In genomic region chr7:134755422-134756022, GRCh38 we compare ENCODE assay signal across 8 cellular contexts. TPM values are rescaled to one million over a fixed set of nuclear protein-coding genes. Genes with fewer than 3 reads are reported as not detected.
DNase-seq lines count a peak whose midpoint lies in the region; ATAC-seq and TF ChIP-seq lines count a peak whose summit lies in the region.

No MANE protein-coding gene starts in this region.

- H2AFZ ChIP-seq in DND-41 (ENCODE audit: low read depth, low read length) (no peak overlapping the region), PC-9 (no peak overlapping the region)

- H3K79me2 ChIP-seq in DND-41 (ENCODE audit: insufficient read depth, low read length) (no peaks in the 10 kb centered on the region), PC-9 (ENCODE audit: low read depth) (no peaks in the 10 kb centered on the region)

- H3F3A ChIP-seq in PC-9 (ENCODE audit: insufficient read depth, low read depth): no peaks in the 10 kb centered on the region

- H3K27me3 ChIP-seq in DND-41 (ENCODE audit: insufficient read depth, low read length, poor library complexity) (no peaks in the 10 kb centered on the region), PC-9 (ENCODE audit: insufficient read depth, low read depth) (no peaks in the 10 kb centered on the region)

- CTCF ChIA-PET in PC-9 (lab: Charles Lee): no interaction called here

- ATAC-seq in DND-41 (ENCODE audit: insufficient read depth, low read depth) (peak; percentile 45; the same call in 1 of the 3 replicates), sciatic nerve (peak; percentile 56), GM18519 (IDR thresholded peaks at IDR 0.05; ENCODE audit: low FRiP score, unreplicated experiment) (no peak), esophagus mucosa (no peak)

- intact Hi-C loops in PC-9 (cut with micrococcal nuclease; ENCODE audit: unreplicated experiment): no loop called here
- intact Hi-C loops in sciatic nerve (cut with DNase I): no loop called here

- H3K9me2 ChIP-seq in PC-9 (ENCODE audit: insufficient read depth): no peaks in the 10 kb centered on the region

- H4K20me1 ChIP-seq in DND-41 (ENCODE audit: insufficient read depth, low read length): no peaks in the 10 kb centered on the region
- no peaks in the 10 kb centered on the region for H4K20me1 ChIP-seq in PC-9 (ENCODE audit: insufficient read depth)

- no peaks in the 10 kb centered on the region for H3K36me3 ChIP-seq in DND-41 (ENCODE audit: insufficient read depth, low read length)
- no peaks in the 10 kb centered on the region for H3K36me3 ChIP-seq in PC-9 (ENCODE audit: low read depth)

- H3K4me3 ChIP-seq in DND-41 (ENCODE audit: low read depth in 1 of 2, low read length in 2 of 2) (no peak overlapping the region), PC-9 (no peak overlapping the region)

- POLR2A ChIA-PET in PC-9 (lab: Charles Lee; ENCODE audit: unreplicated experiment): interaction anchor here (0.6 kb wide), 1 partner anchor 196 kb away, joined by 4 read pairs; no protein-coding TSS in a partner anchor

- no TSS peak for BruUV-seq in PC-9 (replicated peaks; lab: Mats Ljungman, UMichigan)

- no peaks in the 10 kb centered on the region for H3K4me1 ChIP-seq in DND-41 (ENCODE audit: insufficient read depth, low read length)
- no peaks in the 10 kb centered on the region for H3K4me1 ChIP-seq in PC-9 (replicated peaks; ENCODE audit: insufficient read depth)

- no peak overlapping the region for H3K9ac ChIP-seq in DND-41 (ENCODE audit: low read depth, low read length)

- no peaks in the 10 kb centered on the region for H3K9me3 ChIP-seq in DND-41 (ENCODE audit: insufficient read depth, low read length, severe bottlenecking)
- H3K9me3 ChIP-seq in PC-9 (ENCODE audit: insufficient read depth, low read depth): no peaks in the 10 kb centered on the region

- peak; percentile 19 for DNase-seq in DND-41
- peak in 1 of 2 experiments; percentile 29 for DNase-seq in PC-9
- DNase-seq in dedifferentiated amniotic fluid mesenchymal stem cell (ENCODE audit: extremely low spot score): peak; percentile 54
- DNase-seq in sciatic nerve (ENCODE audit: low spot score): no peak
- no peak for DNase-seq in activated CD4-positive, CD25-positive, alpha-beta regulatory T cell (lab: John Stamatoyannopoulos, UW)
- no peak for DNase-seq in cerebellar cortex (ENCODE audit: low spot score)

- H3K4me2 ChIP-seq in DND-41 (ENCODE audit: insufficient read depth, low read length) (no peak overlapping the region), PC-9 (no peak overlapping the region)

- TF ChIP-seq CTCF in DND-41 (IDR thresholded peaks at IDR 0.05; ENCODE audit: borderline replicate concordance, extremely low read depth, low read length, poor library complexity, severe bottlenecking): peak; percentile 62
- peak; percentile 45 for TF ChIP-seq CTCF in PC-9 (conservative IDR thresholded peaks at IDR 0.05)

- H3K27ac ChIP-seq in DND-41 (ENCODE audit: low read length) (no peak overlapping the region), PC-9 (no peak overlapping the region)

RNA-seq across cellular contexts. Expression of gene CALD1, which starts 23.9 kb away (rescaled TPM):
- total RNA-seq in PC-9 (2021): 84.4 and 97.5 TPM in 2 replicates
- total RNA-seq in sciatic nerve: 534 TPM
- 46.1 TPM for total RNA-seq in esophagus mucosa

Comparison
In these comparisons a context has a peak if more than half of its experiments do, and no peak if none do; other contexts are left out.
1. ATAC-seq: peak in DND-41 (single experiment) and sciatic nerve (single experiment); none in GM18519 (single experiment) and esophagus mucosa (single experiment).
2. DNase-seq: peak in DND-41 (single experiment) and dedifferentiated amniotic fluid mesenchymal stem cell (single experiment); none in sciatic nerve (single experiment), activated CD4-positive, CD25-positive, alpha-beta regulatory T cell (0 of 4) and cerebellar cortex (single experiment).